12 cellular contexts compared by ENCODE assay signal in genomic region chr2:190443778-190444481, GRCh38. TPM values are rescaled to one million over a fixed set of nuclear protein-coding genes. Genes with fewer than 3 reads are reported as not detected.
A peak's percentile ranks its signal among the peaks of the same experiment; 100 is the strongest.
DNase-seq lines count a peak whose midpoint lies in the region; ATAC-seq and TF ChIP-seq lines count a peak whose summit lies in the region.
"Had no signal": no experiment of that assay in that cellular context is flagged by ENCODE, and none has a peak within 500 bp of the region (broad histone marks: within the 10 kb centered on the region; RNA-seq: fewer than 3 reads in every experiment).

No MANE protein-coding gene starts in this region.

- TF ChIP-seq RAD21 in SK-N-SH (IDR thresholded peaks at IDR 0.05; ENCODE audit: low read length): no peak

- no peaks in the 10 kb centered on the region for H3K27me3 Mint-ChIP-seq in activated CD4-positive, alpha-beta T cell treated with anti-CD3 and anti-CD28 coated beads for 36 hours

- H2AFZ ChIP-seq in SK-N-SH (ENCODE audit: low read depth): no peak overlapping the region
- H2AFZ ChIP-seq: PC-9 had no signal

- no peak overlapping the region for H3K27ac Mint-ChIP-seq in activated CD4-positive, alpha-beta T cell treated with anti-CD3 and anti-CD28 coated beads for 36 hours

- ATAC-seq in esophagus mucosa (peak; percentile 84), GM18858 (IDR thresholded peaks at IDR 0.05; ENCODE audit: unreplicated experiment) (no peak)
- no peak for ATAC-seq in activated CD4-positive, alpha-beta T cell treated with anti-CD3 and anti-CD28 coated beads for 36 hours
- ATAC-seq: A549 had no signal

- no peaks in the 10 kb centered on the region for H3K79me2 ChIP-seq in SK-N-SH (ENCODE audit: insufficient read depth)

- CTCF ChIA-PET in SK-N-SH (lab: Yijun Ruan, JAX): no interaction called here
- CTCF ChIA-PET in activated CD4-positive, alpha-beta T cell treated with anti-CD3 and anti-CD28 coated beads for 36 hours (lab: Charles Lee): no interaction called here

- H3K9me3 Mint-ChIP-seq in activated CD4-positive, alpha-beta T cell treated with anti-CD3 and anti-CD28 coated beads for 36 hours (ENCODE audit: low read depth): no peaks in the 10 kb centered on the region

- H3K4me3 ChIP-seq in SK-N-SH (ENCODE audit: low read depth in 2 of 2, low read length in 1 of 2) (no peak overlapping the region), prostate gland (no peak overlapping the region)
- H3K4me3 ChIP-seq: A549, PC-9 had no signal

- WGBS in SK-N-SH (ENCODE audit: low lambda C conversion rate): 73% methylated on average over 3 of the region's 3 CpGs
- WGBS in prostate gland: 64% methylated on average over 3 of the region's 3 CpGs

- H3K9me3 ChIP-seq in SK-N-SH: no peaks in the 10 kb centered on the region
- H3K9me3 ChIP-seq in prostate gland: no peaks in the 10 kb centered on the region
- H3K9me3 ChIP-seq: A549 had no signal

- no peaks in the 10 kb centered on the region for H4K20me1 ChIP-seq in SK-N-SH (ENCODE audit: insufficient read depth)

- no peak for TF ChIP-seq POLR2A in prostate gland (IDR thresholded peaks at IDR 0.05)

- intact Hi-C loops in prostate gland (cut with DNase I): no loop called here
- intact Hi-C loops in activated CD4-positive, alpha-beta T cell treated with anti-CD3 and anti-CD28 coated beads for 36 hours (cut with DNase I, micrococcal nuclease): loop anchor here in 1 of 2 experiments (5.0 kb wide), 1 partner anchor 38 kb away; no protein-coding TSS in a partner anchor

- no peaks in the 10 kb centered on the region for H3K27me3 ChIP-seq in SK-N-SH (ENCODE audit: insufficient read depth)
- no peaks in the 10 kb centered on the region for H3K27me3 ChIP-seq in prostate gland (replicated peaks; ENCODE audit: insufficient read depth)

- no peak overlapping the region for H3K4me2 ChIP-seq in SK-N-SH
- H3K4me2 ChIP-seq: A549, PC-9 had no signal

- H3K9ac ChIP-seq in SK-N-SH: no peak overlapping the region

- no peaks in the 10 kb centered on the region for H3F3A ChIP-seq in SK-N-SH (replicated peaks; ENCODE audit: insufficient read depth)

- TF ChIP-seq CTCF in SK-N-SH (IDR thresholded peaks at IDR 0.05): no peak
- no peak for TF ChIP-seq CTCF in prostate gland (IDR thresholded peaks at IDR 0.05)

- peak; percentile 35 for DNase-seq in NCI-H2196 (lab: John Stamatoyannopoulos, UW; ENCODE audit: unreplicated experiment)
- no peak for DNase-seq in NCI-H2196 treated with DMSO at 0.1 percent for 48 hours (lab: John Stamatoyannopoulos, UW; ENCODE audit: unreplicated experiment)
- DNase-seq in SK-N-SH: peak; percentile 34
- peak; percentile 26 for DNase-seq in prostate gland (ENCODE audit: low spot score)
- no peak for DNase-seq in activated CD4-positive, alpha-beta T cell treated with anti-CD3 and anti-CD28 coated beads for 36 hours
- no peak for DNase-seq in NCI-H2227 (lab: John Stamatoyannopoulos, UW; ENCODE audit: unreplicated experiment)
- DNase-seq: NCI-H1930; PC-9; stimulated activated naive CD4-positive, alpha-beta T cell had no signal

- peaks cover 0 to 25% of the 10 kb centered on the region in 2 experiments; a peak in 2 of 4 replicates for H3K4me1 ChIP-seq in SK-N-SH (ENCODE audit: control insufficient read depth in 1 of 2, insufficient read depth in 2 of 2, low read depth in 1 of 2, low read length in 1 of 2)
- no peaks in the 10 kb centered on the region for H3K4me1 ChIP-seq in prostate gland (replicated peaks)

- peaks cover 63% of the 10 kb centered on the region for H3K4me1 Mint-ChIP-seq in activated CD4-positive, alpha-beta T cell treated with anti-CD3 and anti-CD28 coated beads for 36 hours

- peaks cover 9% of the 10 kb centered on the region for H3K36me3 Mint-ChIP-seq in activated CD4-positive, alpha-beta T cell treated with anti-CD3 and anti-CD28 coated beads for 36 hours (ENCODE audit: low read depth)

- TF ChIP-seq EP300 in SK-N-SH (IDR thresholded peaks at IDR 0.05; ENCODE audit: borderline replicate concordance in 1 of 2, low read depth in 1 of 2, low read length in 1 of 2): peak in 1 of 2 experiments; percentile 38; a peak in 1 of 4 replicates

- POLR2A ChIA-PET in SK-N-SH (lab: Yijun Ruan, JAX): no interaction called here
- POLR2A ChIA-PET in activated CD4-positive, alpha-beta T cell treated with anti-CD3 and anti-CD28 coated beads for 36 hours (lab: Charles Lee): no interaction called here

- H3K36me3 ChIP-seq in SK-N-SH (replicated peaks in 1 of 2; ENCODE audit: control insufficient read depth in 1 of 2, insufficient read depth in 2 of 2, low read length in 1 of 2): no peaks in the 10 kb centered on the region
- H3K36me3 ChIP-seq in prostate gland: no peaks in the 10 kb centered on the region

- H3K9me2 ChIP-seq in SK-N-SH: no peaks in the 10 kb centered on the region

- H3K4me3 Mint-ChIP-seq in activated CD4-positive, alpha-beta T cell treated with anti-CD3 and anti-CD28 coated beads for 36 hours: no peak overlapping the region

- H3K27ac ChIP-seq in SK-N-SH (ENCODE audit: low read depth in 2 of 2, low read length in 1 of 2): peak overlapping the region; percentile 29 to 85; a peak in 3 of 4 replicates
- no peak overlapping the region for H3K27ac ChIP-seq in prostate gland
- H3K27ac ChIP-seq: A549, PC-9 had no signal

TF ChIP-seq in SK-N-SH, 30 proteins besides CTCF, POLR2A, EP300 and RAD21 (continues in another document):
- TF ChIP-seq TEAD4 (IDR thresholded peaks at IDR 0.05; ENCODE audit: borderline replicate concordance, insufficient read depth) (no peak), SMC3 (IDR thresholded peaks at IDR 0.05; ENCODE audit: low read depth, low read length) (no peak), FOSL2 (IDR thresholded peaks at IDR 0.05; ENCODE audit: borderline replicate concordance, low read depth) (no peak), REST (IDR thresholded peaks at IDR 0.05; ENCODE audit: low read depth, low read length) (no peak), GABPA (IDR thresholded peaks at IDR 0.05; ENCODE audit: low read depth) (no peak), YY1 (IDR thresholded peaks at IDR 0.05; ENCODE audit: low read depth) (no peak), MEF2A (IDR thresholded peaks at IDR 0.05; ENCODE audit: borderline replicate concordance, low read depth) (no peak), EZH2phosphoT487 (IDR thresholded peaks at IDR 0.05; ENCODE audit: borderline replicate concordance, low read depth) (no peak), CHD2 (IDR thresholded peaks at IDR 0.05; ENCODE audit: low read length, partially characterized antibody) (no peak), POLR2AphosphoS5 (IDR thresholded peaks at IDR 0.05; ENCODE audit: low read depth, low read length) (no peak), JUND (IDR thresholded peaks at IDR 0.05) (no peak), TAF1 (IDR thresholded peaks at IDR 0.05; ENCODE audit: borderline replicate concordance, low read depth, low read length) (no peak), IRF3 (IDR thresholded peaks at IDR 0.05; ENCODE audit: low read depth, low read length) (no peak)

RNA-seq across cellular contexts. Expression of gene MFSD6, which starts 35.8 kb away (rescaled TPM):
- polyA plus RNA-seq in SK-N-SH (2012; rRNA removed): 15.1 and 15.9 TPM in 2 replicates
- 15.1 and 17.9 TPM in 2 replicates for polyA plus RNA-seq in SK-N-SH (2012; cell fraction: cytosol; rRNA removed)
- 6.9 and 11.8 TPM in 2 replicates for polyA plus RNA-seq in SK-N-SH (2012; cell fraction: nucleus; rRNA removed)
- total RNA-seq in esophagus mucosa (59.2 TPM), prostate gland (100 to 1,000 TPM in 1 of 2 donors, 10 to 100 TPM in 1; 89.1 to 114 TPM)
- total RNA-seq in activated CD4-positive, alpha-beta T cell treated with anti-CD3 and anti-CD28 coated beads for 36 hours: 10 to 100 TPM; 30.1 to 35.4 TPM

Comparison
In these comparisons a context has a peak if more than half of its experiments do, and no peak if none do; other contexts are left out.
1. DNase-seq: peak in NCI-H2196 (single experiment), SK-N-SH (single experiment) and prostate gland (single experiment); none in NCI-H2196 treated with DMSO at 0.1 percent for 48 hours (single experiment), activated CD4-positive, alpha-beta T cell treated with anti-CD3 and anti-CD28 coated beads for 36 hours (single experiment) and NCI-H2227 (single experiment).
2. H3K27ac ChIP-seq: peak in SK-N-SH (2 of 2); none in prostate gland (0 of 2).